In the genomic region with DNA sequence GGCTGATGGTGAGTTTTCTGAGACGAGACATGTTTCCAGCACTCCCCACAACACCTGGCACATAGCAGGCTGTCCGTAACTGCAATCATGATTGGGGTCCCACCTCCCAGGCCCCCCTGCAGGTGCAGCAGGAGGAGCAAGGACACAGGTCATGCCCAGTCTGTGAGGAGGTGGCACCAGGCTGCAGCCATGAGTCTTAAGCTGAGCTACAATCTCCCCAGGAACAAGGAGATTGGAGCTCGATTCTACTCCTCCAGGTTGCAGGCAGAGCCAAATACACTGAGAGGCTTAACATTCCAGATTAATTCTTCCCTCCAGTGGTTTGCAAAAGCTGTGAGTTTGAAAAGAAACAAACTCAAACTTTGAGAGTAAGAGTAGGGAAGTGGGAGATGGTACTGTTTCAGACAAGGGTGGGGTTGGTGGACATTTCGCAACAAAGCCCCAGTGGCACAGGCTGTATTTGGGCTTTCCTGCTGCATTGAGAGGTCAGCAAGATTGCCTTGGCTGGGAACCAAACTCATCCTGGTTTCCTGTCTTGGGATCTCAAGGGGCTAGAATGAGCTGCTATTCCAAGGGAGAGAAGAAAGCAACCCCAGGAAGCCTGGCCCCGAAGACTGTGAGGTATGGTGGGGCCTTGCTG, we compare ENCODE assay signal across 20 cellular contexts.
DNase-seq lines count a peak whose midpoint lies in the region; ATAC-seq, FAIRE-seq and TF ChIP-seq lines count a peak whose summit lies in the region.
"Had no signal": no experiment of that assay in that cellular context is flagged by ENCODE, and none has a peak within 500 bp of the region (broad histone marks: within the 10 kb centered on the region; RNA-seq: fewer than 3 reads in every experiment).

No MANE protein-coding gene starts in this region.

- H3K9me3 ChIP-seq in H1 (ENCODE audit: insufficient read depth in 2 of 2, low read depth in 1 of 2, low read length in 1 of 2) = no peaks in the 10 kb centered on the region
- H3K9me3 ChIP-seq in tibial nerve = no peaks in the 10 kb centered on the region
- H3K9me3 ChIP-seq: Peyer's patch had no signal

- CTCF ChIA-PET in H1 (lab: Charles Lee; ENCODE audit: partially characterized antibody) = interaction anchor here (2.0 kb wide), 1 partner anchor 29 kb away, joined by 10 read pairs; no protein-coding TSS in a partner anchor

- H3K23me2 ChIP-seq in H1 (ENCODE audit: low read depth, low read length) = no peaks in the 10 kb centered on the region

- no peak overlapping the region for H2AK5ac ChIP-seq in H1 (ENCODE audit: low read depth, low read length)

- no peak overlapping the region for H2BK120ac ChIP-seq in H1 (replicated peaks; ENCODE audit: low read depth, low read length)

- H3K14ac ChIP-seq in H1 (ENCODE audit: insufficient read length) = no peak overlapping the region

- H3K36me3 ChIP-seq in H1 (ENCODE audit: control insufficient read depth in 2 of 4, insufficient read depth in 4 of 4, low read length in 3 of 4) (no peaks in the 10 kb centered on the region), tibial nerve (no peaks in the 10 kb centered on the region)
- H3K36me3 ChIP-seq: cardiac muscle cell, Peyer's patch had no signal

- peak overlapping the region; percentile 10 for H4K91ac ChIP-seq in H1 (replicated peaks; ENCODE audit: insufficient read length, low read length)

- H2BK5ac ChIP-seq in H1 (ENCODE audit: low read depth, low read length) = no peak overlapping the region

- no peak overlapping the region for H4K5ac ChIP-seq in H1 (ENCODE audit: insufficient read length, low read depth, low read length)

- no peak overlapping the region for H4K8ac ChIP-seq in H1 (ENCODE audit: extremely low read depth, insufficient read depth, low read length)

- ATAC-seq in HG02571 (IDR thresholded peaks at IDR 0.05; ENCODE audit: unreplicated experiment) (no peak), HG02610 (IDR thresholded peaks at IDR 0.05; ENCODE audit: unreplicated experiment) (no peak)
- ATAC-seq: T-cell had no signal

- H3K4me1 ChIP-seq in H1 (replicated peaks in 1 of 4; ENCODE audit: control insufficient read depth in 3 of 4, insufficient read depth in 4 of 4, low read length in 3 of 4) (peaks cover 0 to 3% (median 0%) of the 10 kb centered on the region in 4 experiments; a peak in 2 of 7 replicates), tibial nerve (peaks cover 0 to 40% (median 6%) of the 10 kb centered on the region in 4 donors)
- H3K4me1 ChIP-seq: Peyer's patch had no signal

- H2AFZ ChIP-seq in H1 (ENCODE audit: low read length) = peak overlapping the region; percentile 70; the same call in 1 of the 2 replicates

- H3K79me1 ChIP-seq in H1 (ENCODE audit: low read depth, low read length) = no peaks in the 10 kb centered on the region

- no peak for TF ChIP-seq RAD21 in H1 (IDR thresholded peaks at IDR 0.05 in 1 of 2, conservative IDR thresholded peaks at IDR 0.05 in 1 of 2; ENCODE audit: low read depth in 2 of 2, low read length in 2 of 2)

- no peak overlapping the region for H2BK20ac ChIP-seq in H1 (ENCODE audit: low read length)

- no peak overlapping the region for H3K56ac ChIP-seq in H1 (replicated peaks; ENCODE audit: insufficient read length, low read depth, low read length)

- H3K4ac ChIP-seq in H1 (replicated peaks; ENCODE audit: insufficient read length, low read depth, low read length) = no peak overlapping the region

- H3K27ac ChIP-seq in H1 (ENCODE audit: low read depth, low read length) (no peak overlapping the region), tibial nerve (peak overlapping the region in 1 of 4 donors; percentile 64)
- H3K27ac ChIP-seq: 22Rv1, cardiac muscle cell, Peyer's patch had no signal

- DNase-seq in NCI-H82 (lab: John Stamatoyannopoulos, UW) (peak; percentile 35), NCI-H82 treated with DMSO at 0.1 percent for 48 hours (lab: John Stamatoyannopoulos, UW; ENCODE audit: unreplicated experiment) (no peak), H1 (ENCODE audit: low read depth in 1 of 2, low spot score in 2 of 2) (no peak), medulla oblongata (ENCODE audit: extremely low spot score) (peak; percentile 71), tibial nerve (ENCODE audit: low spot score in 2 of 2) (peak; percentile 62 to 81), DMS 273 treated with DMSO at 0.1 percent for 48 hours (lab: John Stamatoyannopoulos, UW) (no peak)
- DNase-seq: activated CD4-positive, CD25-positive, alpha-beta regulatory T cell treated with anti-CD3 and anti-CD28 coated beads, Interleukin-2, amount 50 U/mL, for 72 hours; activated CD8-positive, alpha-beta memory T cell treated with anti-CD3 and anti-CD28 coated beads, Interleukin-2, amount 50 U/mL, for 4 hours; activated naive CD4-positive, alpha-beta T cell treated with anti-CD3 and anti-CD28 coated beads, Interleukin-2, amount 50 U/mL, for 16 hours; GF-D8; GOT3; NCI-H1436; Peyer's patch; T-cell had no signal

- H3K9ac ChIP-seq in H1 (replicated peaks in 1 of 4; ENCODE audit: extremely low read depth in 1 of 4, low read depth in 3 of 4, low read length in 3 of 4) = no peak overlapping the region

- H3K27me3 ChIP-seq in H1 (replicated peaks in 1 of 4; ENCODE audit: control insufficient read depth in 3 of 4, extremely low read depth in 1 of 4, insufficient read depth in 3 of 4, low read length in 3 of 4) = no peaks in the 10 kb centered on the region
- H3K27me3 ChIP-seq in tibial nerve = no peaks in the 10 kb centered on the region
- H3K27me3 ChIP-seq: cardiac muscle cell, Peyer's patch had no signal

- no peak for FAIRE-seq in H1 (lab: Jason Lieb, UNC)
- FAIRE-seq: endometrium, urothelium cell line had no signal

- H2BK15ac ChIP-seq in H1 (ENCODE audit: low read length) = no peak overlapping the region

- TF ChIP-seq CTCF in H1 (IDR thresholded peaks at IDR 0.05; ENCODE audit: control extremely low read depth in 1 of 3, insufficient read depth in 1 of 3, low read depth in 1 of 3, low read length in 3 of 3) (no peak), tibial nerve (IDR thresholded peaks at IDR 0.05) (no peak)

- H3K18ac ChIP-seq in H1 (ENCODE audit: extremely low read depth, low read length) = no peak overlapping the region

- 88% methylated on average over 5 of the region's 5 CpGs; no CpG with 5 or more reads in 1 of the 2 experiments for WGBS in H1 (ENCODE audit: extremely low coverage in 1 of 2, insufficient coverage in 1 of 2, insufficient read length in 1 of 2, insufficient replicate concordance in 2 of 2, low coverage in 1 of 2, low lambda C conversion rate in 2 of 2, missing lambda C conversion rate in 1 of 2), 2 experiments
- WGBS in tibial nerve, 2 donors = 52 to 55% methylated on average over 5 of the region's 5 CpGs

- no peak overlapping the region for H2BK12ac ChIP-seq in H1 (ENCODE audit: low read depth, low read length)

- H3K79me2 ChIP-seq in H1 (ENCODE audit: control insufficient read depth in 1 of 2, insufficient read depth in 2 of 2, low read length in 2 of 2) = no peaks in the 10 kb centered on the region

- H3K23ac ChIP-seq in H1 (ENCODE audit: insufficient read length) = no peak overlapping the region

- H4K20me1 ChIP-seq in H1 (replicated peaks in 1 of 2; ENCODE audit: control insufficient read depth in 1 of 2, insufficient read depth in 2 of 2, low read length in 2 of 2) = no peaks in the 10 kb centered on the region

- TF ChIP-seq EP300 in H1 (IDR thresholded peaks at IDR 0.05; ENCODE audit: borderline replicate concordance in 1 of 2, low read depth in 2 of 2, low read length in 2 of 2) (no peak), tibial nerve (IDR thresholded peaks at IDR 0.05) (peak in 1 of 2 donors; percentile 78)

- no peak overlapping the region for H3K4me2 ChIP-seq in H1 (ENCODE audit: insufficient read depth in 1 of 2, low read depth in 2 of 2, low read length in 2 of 2)

- POLR2A ChIA-PET in H1 (lab: Charles Lee; ENCODE audit: partially characterized antibody) = interaction anchor here (0.6 kb wide), 1 partner anchor 27 kb away, joined by 3 read pairs; no protein-coding TSS in a partner anchor

- H3K4me3 ChIP-seq in H1 (ENCODE audit: extremely low read depth in 1 of 4, insufficient read depth in 2 of 4, low read depth in 3 of 4, low read length in 4 of 4) = no peak overlapping the region
- peak overlapping the region in 1 of 4 donors; percentile 12 for H3K4me3 ChIP-seq in tibial nerve
- H3K4me3 ChIP-seq: cardiac muscle cell, Peyer's patch had no signal

- TF ChIP-seq POLR2A in H1 (IDR thresholded peaks at IDR 0.05; ENCODE audit: control extremely low read depth in 1 of 2, low read depth in 2 of 2, low read length in 2 of 2) = no peak
- TF ChIP-seq POLR2A in tibial nerve (IDR thresholded peaks at IDR 0.05) = no peak

TF ChIP-seq in H1, 55 proteins besides CTCF, POLR2A, EP300 and RAD21:
- TF ChIP-seq SP4 (IDR thresholded peaks at IDR 0.05; ENCODE audit: low read length) (no peak), CBX8 (IDR thresholded peaks at IDR 0.05; ENCODE audit: borderline replicate concordance, low read depth, low read length) (no peak), TEAD4 (IDR thresholded peaks at IDR 0.05; ENCODE audit: low read depth, low read length) (no peak), SIN3A (conservative IDR thresholded peaks at IDR 0.05 in 1 of 2, IDR thresholded peaks at IDR 0.05 in 1 of 2; ENCODE audit: low read depth in 1 of 2, low read length in 2 of 2) (no peak), CHD2 (IDR thresholded peaks at IDR 0.05; ENCODE audit: low read length) (no peak), SIX5 (IDR thresholded peaks at IDR 0.05; ENCODE audit: low read depth, low read length) (no peak), SIRT6 (IDR thresholded peaks at IDR 0.05; ENCODE audit: low read length) (no peak), FOSL1 (IDR thresholded peaks at IDR 0.05; ENCODE audit: insufficient read depth, low read depth, low read length) (no peak), CHD1 (IDR thresholded peaks at IDR 0.05; ENCODE audit: low read depth, low read length) (no peak), CREB1 (IDR thresholded peaks at IDR 0.05) (no peak), YY1 (IDR thresholded peaks at IDR 0.05; ENCODE audit: low read depth, low read length) (no peak)

Comparison
In these comparisons a context has a peak if more than half of its experiments do, and no peak if none do; other contexts are left out.
1. DNase-seq: peak in NCI-H82 (single experiment), medulla oblongata (single experiment) and tibial nerve (2 of 2); none in NCI-H82 treated with DMSO at 0.1 percent for 48 hours (single experiment), H1 (0 of 2) and DMS 273 treated with DMSO at 0.1 percent for 48 hours (single experiment).